In genomic region chr10:100872034-100872791, GRCh38 we compare ENCODE assay signal across 9 cellular contexts. TPM values are rescaled to one million over a fixed set of nuclear protein-coding genes. Genes with fewer than 3 reads are reported as not detected.
A peak's percentile ranks its signal among the peaks of the same experiment; 100 is the strongest.
DNase-seq lines count a peak whose midpoint lies in the region; ATAC-seq, FAIRE-seq and TF ChIP-seq lines count a peak whose summit lies in the region.
"Had no signal": no experiment of that assay in that cellular context is flagged by ENCODE, and none has a peak within 500 bp of the region (broad histone marks: within the 10 kb centered on the region; RNA-seq: fewer than 3 reads in every experiment).

No MANE protein-coding gene starts in this region.

- peaks cover 3 to 6% of the 10 kb centered on the region in 2 donors for H3K4me1 ChIP-seq in kidney (ENCODE audit: control insufficient read depth in 1 of 2, insufficient read depth in 1 of 2, low read depth in 1 of 2, low read length in 2 of 2)

- no peak overlapping the region for H3K27ac ChIP-seq in kidney (ENCODE audit: low read depth in 2 of 2, low read length in 2 of 2)
- H3K27ac ChIP-seq: skin epidermis had no signal

- H3K9me3 ChIP-seq in kidney (ENCODE audit: control insufficient read depth in 1 of 2, low read length in 2 of 2) = no peaks in the 10 kb centered on the region

- H3K4me3 ChIP-seq in kidney (ENCODE audit: low read length in 2 of 2) = no peak overlapping the region
- H3K4me3 ChIP-seq: skin epidermis had no signal

- no peak overlapping the region for H3K9ac ChIP-seq in kidney (ENCODE audit: low read length in 2 of 2)

- peak; percentile 31 for TF ChIP-seq CTCF in kidney (IDR thresholded peaks at IDR 0.05; ENCODE audit: borderline replicate concordance, extremely low read depth, insufficient read depth)

- CTCF ChIA-PET in HEK293T (lab: Yijun Ruan, JAX) = interaction anchor here (0.6 to 1.4 kb wide), 9 partner anchors 12 to 354 kb away, joined by 3 to 11 read pairs (median 3); no protein-coding TSS in a partner anchor

- no peaks in the 10 kb centered on the region for H3K36me3 ChIP-seq in kidney (ENCODE audit: control insufficient read depth in 1 of 2, insufficient read depth in 2 of 2, low read length in 2 of 2)

- intact Hi-C loops in kidney (cut with DNase I) (loop anchor here (10.0 kb wide), 1 partner anchor 307 kb away; no protein-coding TSS in a partner anchor), sciatic nerve (cut with DNase I) (loop anchor here (10.0 kb wide), 1 partner anchor 307 kb away; no protein-coding TSS in a partner anchor)

- POLR2A ChIA-PET in HEK293T (lab: Yijun Ruan, JAX) = no interaction called here

- no peak for FAIRE-seq in kidney (lab: Jason Lieb, UNC)

- ATAC-seq in GM21526 (IDR thresholded peaks at IDR 0.05; ENCODE audit: low FRiP score, unreplicated experiment) (no peak), sciatic nerve (no peak)

- DNase-seq in COR-L47 (lab: John Stamatoyannopoulos, UW) = peak; percentile 10
- DNase-seq in HEK293T (ENCODE audit: extremely low spot score) = peak; percentile 91
- peak; percentile 28 for DNase-seq in RPMI7951 (ENCODE audit: low read depth)
- peak; percentile 60 for DNase-seq in activated naive CD4-positive, alpha-beta T cell treated with anti-CD3 and anti-CD28 coated beads, Interleukin-2, amount 50 U/mL, for 16 hours
- peak; percentile 40 for DNase-seq in kidney
- peak; percentile 37 to 39 for DNase-seq in stimulated activated CD8-positive, alpha-beta memory T cell treated with anti-CD3 and anti-CD28 coated beads, Interleukin-15, amount 100 ng/mL, for 48 hours (ENCODE audit: low read depth in 2 of 2)
- DNase-seq in sciatic nerve (ENCODE audit: low spot score) = no peak

TF ChIP-seq in HEK293T, 16 proteins besides CTCF, POLR2A, EP300 and RAD21:
- no peak for TF ChIP-seq ZNF384 (IDR thresholded peaks at IDR 0.05)
- TF ChIP-seq NFRKB (IDR thresholded peaks at IDR 0.05) = no peak
- TF ChIP-seq TARDBP (IDR thresholded peaks at IDR 0.05) = no peak

RNA-seq across cellular contexts. Expression of gene SLF2, which starts 40.5 kb away (rescaled TPM):
- 20.5 and 23.1 TPM in 2 replicates for total RNA-seq in RPMI7951 (2014; rRNA removed; shearing (Covaris generic))
- total RNA-seq in kidney = 29.6 TPM
- 6.7 TPM for polyA plus RNA-seq in kidney (ENCODE audit: insufficient read depth, low read depth, low replicate concordance)
- 38.6 TPM for total RNA-seq in sciatic nerve
